Comparison of ENCODE assay signal across 8 cellular contexts in genomic region chr3:112086018-112086854, GRCh38. TPM values are rescaled to one million over a fixed set of nuclear protein-coding genes. Genes with fewer than 3 reads are reported as not detected.
A peak's percentile ranks its signal among the peaks of the same experiment; 100 is the strongest.
DNase-seq lines count a peak whose midpoint lies in the region; ATAC-seq and TF ChIP-seq lines count a peak whose summit lies in the region.

Gene C3orf52 (plus strand): TSS chr3:112086389. CDS start chr3:112086408, 19 bp downstream.

- no peak for TF ChIP-seq CTCF in RWPE2 (IDR thresholded peaks at IDR 0.05; ENCODE audit: poor library complexity, severe bottlenecking)
- TF ChIP-seq CTCF in neural progenitor cell (IDR thresholded peaks at IDR 0.05): peak; percentile 34

- peak within 1 kb of the TSS; percentile 92 for H2AFZ ChIP-seq in neural progenitor cell (replicated peaks)

- H3K9ac ChIP-seq in neural progenitor cell: no peak within 1 kb of the TSS

- ATAC-seq in GM21367 (IDR thresholded peaks at IDR 0.05; ENCODE audit: unreplicated experiment): peak; percentile 91
- ATAC-seq in RWPE2 (ENCODE audit: low read depth): peak; percentile 90

- H3K27ac Mint-ChIP-seq in neural progenitor cell: peak within 1 kb of the TSS; percentile 24

- H3K4me2 ChIP-seq in neural progenitor cell: peak within 1 kb of the TSS; percentile 86

- H3K27me3 ChIP-seq in RWPE2 (ENCODE audit: insufficient read depth, poor library complexity, severe bottlenecking) (no peaks in the 10 kb centered on the region), neural progenitor cell (peaks cover 46% of the 10 kb centered on the region)

- peaks cover 15% of the 10 kb centered on the region for H3K27me3 Mint-ChIP-seq in neural progenitor cell (ENCODE audit: insufficient read depth, low read depth)

- no peaks in the 10 kb centered on the region for H4K20me1 ChIP-seq in neural progenitor cell (ENCODE audit: low read depth)

- no peaks in the 10 kb centered on the region for H3K79me2 ChIP-seq in neural progenitor cell (ENCODE audit: low read depth)

- peak within 1 kb of the TSS; percentile 57 for H3K4me3 ChIP-seq in RWPE2 (ENCODE audit: severe bottlenecking)
- peak within 1 kb of the TSS; percentile 56 for H3K4me3 ChIP-seq in neural progenitor cell

- H3K4me1 ChIP-seq in RWPE2 (ENCODE audit: insufficient read depth, poor library complexity, severe bottlenecking) (peaks cover 17% of the 10 kb centered on the region), neural progenitor cell (peaks cover 15% of the 10 kb centered on the region)

- H3K27ac ChIP-seq in RWPE2 (ENCODE audit: poor library complexity, severe bottlenecking): peak within 1 kb of the TSS; percentile 62
- no peak within 1 kb of the TSS for H3K27ac ChIP-seq in neural progenitor cell

- H3K9me3 Mint-ChIP-seq in neural progenitor cell: peaks cover 2% of the 10 kb centered on the region

- no peaks in the 10 kb centered on the region for H3K36me3 Mint-ChIP-seq in neural progenitor cell

- peak; percentile 91 for DNase-seq in COLO829 (ENCODE audit: low spot score)
- peak; percentile 74 for DNase-seq in HS-27A (ENCODE audit: low read depth)
- DNase-seq in RWPE2 (ENCODE audit: low spot score): peak; percentile 83
- DNase-seq in activated naive CD4-positive, alpha-beta T cell (lab: John Stamatoyannopoulos, UW): peak; percentile 10 to 44 (median 13)
- peak; percentile 60 for DNase-seq in foreskin melanocyte
- peak; percentile 93 for DNase-seq in neural progenitor cell (ENCODE audit: low spot score)
- DNase-seq in superior temporal gyrus (ENCODE audit: extremely low spot score): peak; percentile 21

- H3K4me1 Mint-ChIP-seq in neural progenitor cell: peaks cover 28% of the 10 kb centered on the region

- H3F3A ChIP-seq in neural progenitor cell (ENCODE audit: low read depth): peaks cover 13% of the 10 kb centered on the region

- peak within 1 kb of the TSS; percentile 85 for H3K4me3 Mint-ChIP-seq in neural progenitor cell

- H3K9me3 ChIP-seq in RWPE2 (ENCODE audit: severe bottlenecking) (no peaks in the 10 kb centered on the region), neural progenitor cell (ENCODE audit: low read depth) (no peaks in the 10 kb centered on the region)

- H3K36me3 ChIP-seq in RWPE2 (ENCODE audit: low read depth) (no peaks in the 10 kb centered on the region), neural progenitor cell (no peaks in the 10 kb centered on the region)

RNA-seq across cellular contexts. Expression of gene C3orf52, which starts in this region (rescaled TPM):
- total RNA-seq in neural progenitor cell (ENCODE audit: low replicate concordance): 2.4 and 4.9 TPM in 2 replicates

Comparison
In these comparisons a context has a peak if more than half of its experiments do, and no peak if none do; other contexts are left out.
1. DNase-seq: peak in every context shown above with its lines; median percentile 93 in neural progenitor cell; 91 in COLO829; 83 in RWPE2; 74 in HS-27A; 60 in foreskin melanocyte; 21 in superior temporal gyrus; 13 in activated naive CD4-positive, alpha-beta T cell.